In the genomic region with DNA sequence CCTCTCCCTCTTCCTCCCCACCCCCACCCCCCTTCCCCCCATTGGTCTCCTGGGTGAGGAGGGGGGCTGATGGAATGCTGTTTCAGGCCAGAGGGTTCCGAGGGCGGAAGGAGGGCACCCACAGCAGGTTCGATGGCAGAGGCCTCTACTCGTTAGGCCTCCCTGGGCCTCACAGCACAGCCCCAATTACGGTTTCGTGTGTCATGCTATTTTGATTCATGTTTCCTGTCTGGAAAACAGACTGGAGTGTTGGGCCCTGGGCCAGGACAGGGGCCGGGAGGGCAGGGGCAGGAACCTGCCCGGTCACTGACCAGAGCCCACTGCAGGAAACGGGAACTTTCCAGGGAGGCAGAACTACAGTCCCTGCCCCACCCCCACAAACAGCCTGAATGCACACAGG, we compare ENCODE assay signal across 12 cellular contexts.
A peak's percentile ranks its signal among the peaks of the same experiment; 100 is the strongest.
DNase-seq lines count a peak whose midpoint lies in the region; ATAC-seq, FAIRE-seq and TF ChIP-seq lines count a peak whose summit lies in the region.
"Had no signal": no experiment of that assay in that cellular context is flagged by ENCODE, and none has a peak within 500 bp of the region (broad histone marks: within the 10 kb centered on the region; RNA-seq: fewer than 3 reads in every experiment).

No MANE protein-coding gene starts in this region.

- BruUV-seq in PC-3 (replicated peaks; lab: Mats Ljungman, UMichigan) (no TSS peak), endothelial cell of umbilical vein (replicated peaks; lab: Mats Ljungman, UMichigan) (no TSS peak)

- H3K9ac ChIP-seq in BLaER1 (peak overlapping the region; percentile 39; the same call in 1 of the 2 replicates), PC-3 (ENCODE audit: low read length) (no peak overlapping the region), endothelial cell of umbilical vein (replicated peaks; ENCODE audit: extremely low read depth, insufficient read depth, low read length) (peak overlapping the region; percentile 55), mesendoderm (ENCODE audit: low read length) (no peak overlapping the region)

- no peak for TF ChIP-seq CTCF in PC-3 (conservative IDR thresholded peaks at IDR 0.05; ENCODE audit: low read depth, low read length)
- no peak for TF ChIP-seq CTCF in endothelial cell of umbilical vein (IDR thresholded peaks at IDR 0.05; ENCODE audit: extremely low read depth in 1 of 2, insufficient read depth in 1 of 2, low read depth in 1 of 2, low read length in 2 of 2)

- H3K79me1 ChIP-seq in mesendoderm (ENCODE audit: low read length) = no peaks in the 10 kb centered on the region

- H3K4me1 ChIP-seq in BLaER1 (peaks cover 10% of the 10 kb centered on the region), PC-3 (ENCODE audit: insufficient read depth, low read length) (peaks cover 17% of the 10 kb centered on the region), endothelial cell of umbilical vein (ENCODE audit: control insufficient read depth, extremely low read depth, insufficient read depth, low read length) (peaks cover 24% of the 10 kb centered on the region), mesendoderm (ENCODE audit: control insufficient read depth, low read depth, low read length) (no peaks in the 10 kb centered on the region)
- H3K4me1 ChIP-seq: suprapubic skin had no signal

- CTCF ChIA-PET in PC-3 (lab: Charles Lee) (no interaction called here), endothelial cell of umbilical vein (lab: Charles Lee) (interaction anchor here (1.1 to 1.4 kb wide), 4 partner anchors 24 to 248 kb away, joined by 3 to 7 read pairs (median 4); no protein-coding TSS in a partner anchor)

- no peak overlapping the region for H4K8ac ChIP-seq in mesendoderm (ENCODE audit: low read depth, low read length)

- H4K20me1 ChIP-seq in BLaER1 (no peaks in the 10 kb centered on the region), PC-3 (ENCODE audit: low read length) (no peaks in the 10 kb centered on the region), endothelial cell of umbilical vein (replicated peaks; ENCODE audit: control insufficient read depth, extremely low read depth, insufficient read depth, low read length) (no peaks in the 10 kb centered on the region)

- H3K27me3 ChIP-seq in BLaER1 (no peaks in the 10 kb centered on the region), PC-3 (ENCODE audit: low read length) (no peaks in the 10 kb centered on the region), endothelial cell of umbilical vein (ENCODE audit: control insufficient read depth in 2 of 2, insufficient read depth in 2 of 2, low read length in 2 of 2) (no peaks in the 10 kb centered on the region), mesendoderm (ENCODE audit: insufficient read depth, low read length, poor library complexity) (no peaks in the 10 kb centered on the region)

- POLR2A ChIA-PET in PC-3 (lab: Charles Lee; ENCODE audit: unreplicated experiment) (no interaction called here), endothelial cell of umbilical vein (lab: Charles Lee) (no interaction called here)

- FAIRE-seq in endothelial cell of umbilical vein (lab: Jason Lieb, UNC) = peak; percentile 99

- H3F3A ChIP-seq in PC-3 (ENCODE audit: low read length, unreplicated experiment) = no peaks in the 10 kb centered on the region

- intact Hi-C loops in PC-3 (cut with micrococcal nuclease) = no loop called here
- intact Hi-C loops in endothelial cell of umbilical vein (cut with micrococcal nuclease) = loop anchor here (1.0 to 10.0 kb wide), 5 partner anchors 52 to 612 kb away; partner anchors contain the start of gene FOXC2

- H3K18ac ChIP-seq in mesendoderm (ENCODE audit: low read length) = no peak overlapping the region

- DNase-seq in PC-3 (peak; percentile 67), endothelial cell of umbilical vein (ENCODE audit: low read depth, low spot score) (peak; percentile 97), mesendoderm (peak; percentile 25), NCI-H526 treated with DMSO at 0.1 percent for 48 hours (lab: John Stamatoyannopoulos, UW) (no peak)
- DNase-seq: AML-193, cortex of kidney, hypothalamus had no signal

- peak overlapping the region; percentile 78 for H3K56ac ChIP-seq in mesendoderm (ENCODE audit: low read length)

- no CpG with 5 or more reads among the region's 9 CpGs for WGBS in mesendoderm (ENCODE audit: extremely low coverage, insufficient coverage, low lambda C conversion rate)

- no peak overlapping the region for H3K4ac ChIP-seq in mesendoderm (ENCODE audit: low read depth, low read length)

- H3K9me1 ChIP-seq in endothelial cell of umbilical vein (replicated peaks; ENCODE audit: control insufficient read depth, extremely low read depth, insufficient read depth, low read length) = no peaks in the 10 kb centered on the region

- H3K23ac ChIP-seq in mesendoderm (ENCODE audit: low read length) = no peak overlapping the region

- H2AFZ ChIP-seq in PC-3 (ENCODE audit: low read length) (0 out of 2 replicates have a peak overlapping the region, but pooled peaks have one; percentile 22), endothelial cell of umbilical vein (ENCODE audit: low read depth, low read length) (no peak overlapping the region)

- peak; percentile 45 for TF ChIP-seq POLR2A in endothelial cell of umbilical vein (IDR thresholded peaks at IDR 0.05; ENCODE audit: low read depth, low read length)

- H3K9me3 ChIP-seq in BLaER1 (no peaks in the 10 kb centered on the region), PC-3 (ENCODE audit: low read length) (no peaks in the 10 kb centered on the region), endothelial cell of umbilical vein (replicated peaks; ENCODE audit: control insufficient read depth, insufficient read depth, low read length) (no peaks in the 10 kb centered on the region)
- H3K9me3 ChIP-seq: suprapubic skin had no signal

- H2BK15ac ChIP-seq in mesendoderm (replicated peaks; ENCODE audit: low read depth) = no peak overlapping the region

- H3K9me2 ChIP-seq in PC-3 (replicated peaks; ENCODE audit: low read length) = no peaks in the 10 kb centered on the region

- dilution Hi-C loops in endothelial cell of umbilical vein (cut with MboI; ENCODE audit: extremely low pct_ligation_motif_present, low sequenced_read_pairs) = no loop called here

- ATAC-seq in PC-3 (peak; percentile 76), GM21786 (IDR thresholded peaks at IDR 0.05; ENCODE audit: unreplicated experiment) (no peak), GM18517 (IDR thresholded peaks at IDR 0.05; ENCODE audit: unreplicated experiment) (no peak), HG03565 (IDR thresholded peaks at IDR 0.05; ENCODE audit: unreplicated experiment) (no peak)

- H2BK120ac ChIP-seq in mesendoderm (ENCODE audit: low read depth, low read length) = no peak overlapping the region

- H3K27ac ChIP-seq in BLaER1 (peak overlapping the region; percentile 56; the same call in 1 of the 2 replicates), PC-3 (ENCODE audit: low read length) (no peak overlapping the region), endothelial cell of umbilical vein (ENCODE audit: insufficient read depth, low read depth, low read length) (peak overlapping the region; percentile 77), mesendoderm (ENCODE audit: low read depth, low read length) (no peak overlapping the region)
- H3K27ac ChIP-seq: suprapubic skin had no signal

- H2BK5ac ChIP-seq in mesendoderm (ENCODE audit: low read length) = no peak overlapping the region

- no peaks in the 10 kb centered on the region for H3K36me3 ChIP-seq in BLaER1
- no peaks in the 10 kb centered on the region for H3K36me3 ChIP-seq in PC-3 (ENCODE audit: low read depth, low read length)
- H3K36me3 ChIP-seq in endothelial cell of umbilical vein (ENCODE audit: control insufficient read depth in 2 of 2, extremely low read depth in 1 of 2, insufficient read depth in 2 of 2, low read length in 2 of 2) = no peaks in the 10 kb centered on the region
- no peaks in the 10 kb centered on the region for H3K36me3 ChIP-seq in mesendoderm (ENCODE audit: control insufficient read depth, insufficient read depth, low read length)
- H3K36me3 ChIP-seq: suprapubic skin had no signal

- H4K5ac ChIP-seq in mesendoderm (ENCODE audit: low read length) = no peak overlapping the region

- H3K4me2 ChIP-seq in BLaER1 = peak overlapping the region; percentile 58
- peak overlapping the region; percentile 34; the same call in 1 of the 2 replicates for H3K4me2 ChIP-seq in PC-3 (ENCODE audit: low read length)
- H3K4me2 ChIP-seq in endothelial cell of umbilical vein (ENCODE audit: insufficient read depth, low read length) = no peak overlapping the region
- H3K4me2 ChIP-seq in mesendoderm (ENCODE audit: low read length) = peak overlapping the region; percentile 13

- no peaks in the 10 kb centered on the region for H3K79me2 ChIP-seq in PC-3 (ENCODE audit: low read length)
- no peaks in the 10 kb centered on the region for H3K79me2 ChIP-seq in endothelial cell of umbilical vein (ENCODE audit: control insufficient read depth, insufficient read depth, low read length)
- no peaks in the 10 kb centered on the region for H3K79me2 ChIP-seq in mesendoderm (ENCODE audit: control insufficient read depth, insufficient read depth, low read length)

- H3K4me3 ChIP-seq in BLaER1 (no peak overlapping the region), PC-3 (ENCODE audit: low read length) (no peak overlapping the region), endothelial cell of umbilical vein (replicated peaks in 1 of 3; ENCODE audit: insufficient read depth in 1 of 3, low read depth in 1 of 3, low read length in 3 of 3) (no peak overlapping the region), mesendoderm (ENCODE audit: low read length) (no peak overlapping the region)
- H3K4me3 ChIP-seq: suprapubic skin had no signal

- no peak overlapping the region for H2AK5ac ChIP-seq in mesendoderm (ENCODE audit: low read length)

TF ChIP-seq in endothelial cell of umbilical vein, 7 proteins besides CTCF, POLR2A, EP300 and RAD21:
- peak; percentile 98 for TF ChIP-seq POLR2AphosphoS5 (IDR thresholded peaks at IDR 0.05; ENCODE audit: insufficient read depth, low read depth, low read length)
- peak; percentile 51 for TF ChIP-seq JUN (IDR thresholded peaks at IDR 0.05; ENCODE audit: borderline replicate concordance, insufficient read depth, insufficient read length, low read depth)
- TF ChIP-seq MYC (IDR thresholded peaks at IDR 0.05; ENCODE audit: low read depth, low read length) = no peak
- TF ChIP-seq EZH2 (IDR thresholded peaks at IDR 0.05; ENCODE audit: borderline replicate concordance, low read depth, low read length, severe bottlenecking) = no peak
- TF ChIP-seq GATA2 (IDR thresholded peaks at IDR 0.05; ENCODE audit: insufficient read depth, insufficient read length, low read depth, low read length) = peak; percentile 46
- peak; percentile 82 for TF ChIP-seq FOS (IDR thresholded peaks at IDR 0.05; ENCODE audit: borderline replicate concordance, insufficient read depth, low read length)

Comparison
In these comparisons a context has a peak if more than half of its experiments do, and no peak if none do; other contexts are left out.
1. H3K27ac ChIP-seq: peak in BLaER1 (single experiment) and endothelial cell of umbilical vein (single experiment); none in PC-3 (single experiment) and mesendoderm (single experiment).
2. H3K9ac ChIP-seq: peak in BLaER1 (single experiment) and endothelial cell of umbilical vein (single experiment); none in PC-3 (single experiment) and mesendoderm (single experiment).